Comparison of ENCODE assay signal across 14 cellular contexts in the genomic region with DNA sequence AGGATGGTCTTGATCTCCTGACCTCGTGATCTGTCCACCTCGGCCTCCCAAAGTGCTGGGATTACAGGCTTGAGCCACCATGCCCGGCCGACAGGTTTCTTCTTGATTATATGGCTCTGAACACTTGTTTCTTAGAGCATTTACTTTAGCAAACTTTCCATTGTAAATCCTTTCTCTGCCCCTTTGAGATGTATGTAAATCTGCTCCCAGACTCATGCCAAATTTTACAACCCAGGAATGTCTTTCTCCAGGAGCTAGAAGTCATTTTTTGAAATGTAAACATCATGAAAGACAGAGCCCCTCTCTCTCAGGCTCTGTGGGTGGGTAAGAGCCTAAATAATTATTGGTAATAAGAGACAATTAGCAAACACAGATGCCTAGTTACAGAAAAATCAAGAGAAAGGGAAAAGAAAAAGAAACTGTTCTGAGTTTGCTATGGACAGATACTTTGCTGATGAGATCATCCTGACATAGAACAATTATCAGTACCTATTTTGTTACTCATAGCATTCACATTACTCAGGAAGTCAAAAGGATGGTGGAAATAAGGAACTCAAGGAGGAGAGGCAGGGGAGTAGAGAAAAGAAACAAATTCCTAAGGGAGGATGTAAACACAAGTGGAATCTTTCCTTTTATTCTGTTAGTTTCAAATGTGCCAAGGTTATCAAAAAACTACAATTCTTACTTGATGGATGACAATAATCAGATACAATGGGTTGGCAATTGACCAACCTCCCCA.
A peak's percentile ranks its signal among the peaks of the same experiment; 100 is the strongest.
DNase-seq lines count a peak whose midpoint lies in the region; ATAC-seq and TF ChIP-seq lines count a peak whose summit lies in the region.
"Had no signal": no experiment of that assay in that cellular context is flagged by ENCODE, and none has a peak within 500 bp of the region (broad histone marks: within the 10 kb centered on the region; RNA-seq: fewer than 3 reads in every experiment).

No MANE protein-coding gene starts in this region.

- peak overlapping the region; percentile 26 for H3K27ac Mint-ChIP-seq in progenitor cell of endocrine pancreas
- H3K27ac Mint-ChIP-seq: activated CD4-positive, alpha-beta memory T cell treated with anti-CD3 and anti-CD28 coated beads, Interleukin-2, amount 10 ng/mL, durations not matched to agents 7 days and 5 days; activated naive CD4-positive, alpha-beta T cell treated with anti-CD3 and anti-CD28 coated beads, Interleukin-2, amount 10 ng/mL, durations not matched to agents 7 days and 5 days; T-helper 17 cell had no signal

- H3K79me2 ChIP-seq in fibroblast of lung (ENCODE audit: control insufficient read depth, insufficient read depth, low read length) = no peaks in the 10 kb centered on the region

- ATAC-seq in HG03175 (IDR thresholded peaks at IDR 0.05; ENCODE audit: unreplicated experiment) (no peak), GM18867 (IDR thresholded peaks at IDR 0.05; ENCODE audit: unreplicated experiment) (no peak)
- ATAC-seq: T-helper 17 cell had no signal

- no peak overlapping the region for H3K4me3 ChIP-seq in fibroblast of lung (replicated peaks in 1 of 4; ENCODE audit: control extremely low read depth in 1 of 4, insufficient read depth in 1 of 4, low read depth in 3 of 4, low read length in 4 of 4)

- H3K9ac ChIP-seq in fibroblast of lung (ENCODE audit: insufficient read depth, low read length) = no peak overlapping the region

- H3K9me3 ChIP-seq in fibroblast of lung (ENCODE audit: control insufficient read depth, insufficient read depth, low read depth, low read length) = no peaks in the 10 kb centered on the region

- no peaks in the 10 kb centered on the region for H3K27me3 ChIP-seq in fibroblast of lung (ENCODE audit: control insufficient read depth, insufficient read depth, low read length)

- H3K4me1 Mint-ChIP-seq in progenitor cell of endocrine pancreas (ENCODE audit: low read depth) = peaks cover 5% of the 10 kb centered on the region
- H3K4me1 Mint-ChIP-seq: activated CD4-positive, alpha-beta memory T cell treated with anti-CD3 and anti-CD28 coated beads, Interleukin-2, amount 10 ng/mL, durations not matched to agents 7 days and 5 days; activated naive CD4-positive, alpha-beta T cell treated with anti-CD3 and anti-CD28 coated beads, Interleukin-2, amount 10 ng/mL, durations not matched to agents 7 days and 5 days; T-helper 17 cell had no signal

- H3K36me3 Mint-ChIP-seq in progenitor cell of endocrine pancreas (ENCODE audit: insufficient read depth) = no peaks in the 10 kb centered on the region
- H3K36me3 Mint-ChIP-seq: activated naive CD4-positive, alpha-beta T cell treated with anti-CD3 and anti-CD28 coated beads, Interleukin-2, amount 10 ng/mL, durations not matched to agents 7 days and 5 days had no signal

- H3K27ac ChIP-seq in RWPE1 (peak overlapping the region; percentile 30; the same call in 1 of the 2 replicates), fibroblast of lung (ENCODE audit: insufficient read depth, low read length) (peak overlapping the region; percentile 17)

- H2AFZ ChIP-seq in fibroblast of lung (ENCODE audit: low read length) = peak overlapping the region; percentile 36

- peaks cover 3% of the 10 kb centered on the region for H3K9me3 Mint-ChIP-seq in progenitor cell of endocrine pancreas (ENCODE audit: low read depth)
- H3K9me3 Mint-ChIP-seq: activated naive CD4-positive, alpha-beta T cell treated with anti-CD3 and anti-CD28 coated beads, Interleukin-2, amount 10 ng/mL, durations not matched to agents 7 days and 5 days had no signal

- TF ChIP-seq CTCF in RWPE1 (conservative IDR thresholded peaks at IDR 0.05; ENCODE audit: low read depth) (no peak), fibroblast of lung (conservative IDR thresholded peaks at IDR 0.05 in 1 of 2, IDR thresholded peaks at IDR 0.05 in 1 of 2; ENCODE audit: low read depth in 1 of 2, low read length in 2 of 2) (no peak), progenitor cell of endocrine pancreas (IDR thresholded peaks at IDR 0.05; ENCODE audit: unreplicated experiment) (no peak)

- CTCF ChIA-PET in RWPE1 (lab: Yijun Ruan, JAX) = interaction anchor here (0.7 kb wide), 1 partner anchor 350 kb away, joined by 5 read pairs; no protein-coding TSS in a partner anchor

- H3K4me1 ChIP-seq in fibroblast of lung (ENCODE audit: control insufficient read depth, extremely low read depth, insufficient read depth, low read length) = peaks cover 2% of the 10 kb centered on the region

- peak; percentile 2 for DNase-seq in ELF-1 (ENCODE audit: low read depth, low spot score)
- DNase-seq in RWPE1 (ENCODE audit: low spot score) = peak; percentile 60
- peak; percentile 45 to 96 for DNase-seq in fibroblast of lung (ENCODE audit: low read depth in 2 of 2)
- no peak for DNase-seq in progenitor cell of endocrine pancreas (ENCODE audit: low spot score, unreplicated experiment)
- DNase-seq in activated gamma-delta T cell (lab: John Stamatoyannopoulos, UW) = no peak
- DNase-seq in DMS 273 treated with DMSO at 0.1 percent for 48 hours (lab: John Stamatoyannopoulos, UW) = no peak
- DNase-seq: activated CD4-positive, alpha-beta memory T cell treated with anti-CD3 and anti-CD28 coated beads, Interleukin-2, amount 10 ng/mL, durations not matched to agents 7 days and 5 days; activated naive CD4-positive, alpha-beta T cell treated with anti-CD3 and anti-CD28 coated beads, Interleukin-2, amount 10 ng/mL, durations not matched to agents 7 days and 5 days; effector CD8-positive, alpha-beta T cell; stimulated activated CD8-positive, alpha-beta memory T cell treated with anti-CD3 and anti-CD28 coated beads, Interleukin-4, amount 100 ng/mL, for 48 hours; T-helper 17 cell had no signal

- no peak overlapping the region for H3K4me3 Mint-ChIP-seq in progenitor cell of endocrine pancreas (ENCODE audit: low read depth)
- H3K4me3 Mint-ChIP-seq: activated CD4-positive, alpha-beta memory T cell treated with anti-CD3 and anti-CD28 coated beads, Interleukin-2, amount 10 ng/mL, durations not matched to agents 7 days and 5 days; activated naive CD4-positive, alpha-beta T cell treated with anti-CD3 and anti-CD28 coated beads, Interleukin-2, amount 10 ng/mL, durations not matched to agents 7 days and 5 days; IgD-negative memory B cell; T-helper 17 cell had no signal

- no peaks in the 10 kb centered on the region for H3K36me3 ChIP-seq in fibroblast of lung (ENCODE audit: control insufficient read depth, insufficient read depth, low read length)

- peak overlapping the region; percentile 40 for H3K4me2 ChIP-seq in fibroblast of lung (ENCODE audit: extremely low read depth, insufficient read depth, low read length)

- H4K20me1 ChIP-seq in fibroblast of lung (ENCODE audit: control insufficient read depth, extremely low read depth, insufficient read depth, low read length) = no peaks in the 10 kb centered on the region

- H3K27me3 Mint-ChIP-seq in progenitor cell of endocrine pancreas = no peaks in the 10 kb centered on the region
- H3K27me3 Mint-ChIP-seq: activated CD4-positive, alpha-beta memory T cell treated with anti-CD3 and anti-CD28 coated beads, Interleukin-2, amount 10 ng/mL, durations not matched to agents 7 days and 5 days; activated naive CD4-positive, alpha-beta T cell treated with anti-CD3 and anti-CD28 coated beads, Interleukin-2, amount 10 ng/mL, durations not matched to agents 7 days and 5 days; IgD-negative memory B cell; T-helper 17 cell had no signal

- POLR2A ChIA-PET in RWPE1 (lab: Yijun Ruan, JAX; ENCODE audit: low non-redundant PET) = no interaction called here

Comparison
In these comparisons a context has a peak if more than half of its experiments do, and no peak if none do; other contexts are left out.
1. DNase-seq: peak in ELF-1 (single experiment), RWPE1 (single experiment) and fibroblast of lung (2 of 2); none in progenitor cell of endocrine pancreas (single experiment), activated gamma-delta T cell (single experiment) and DMS 273 treated with DMSO at 0.1 percent for 48 hours (single experiment).